17 cellular contexts compared by ENCODE assay signal in genomic region chr18:63147010-63147409, GRCh38.
DNase-seq lines count a peak whose midpoint lies in the region; ATAC-seq, FAIRE-seq and TF ChIP-seq lines count a peak whose summit lies in the region.
"Had no signal": no experiment of that assay in that cellular context is flagged by ENCODE, and none has a peak within 500 bp of the region (broad histone marks: within the 10 kb centered on the region; RNA-seq: fewer than 3 reads in every experiment).

No MANE protein-coding gene starts in this region.

- H3K27ac Mint-ChIP-seq in activated T-helper 2 cell treated with anti-CD3 and anti-CD28 coated beads, Interferon-gamma antibody, Interleukin-2, Interleukin-4, amounts not matched to agents 10 μg/mL and 5 μg/mL and 100 μg/mL, durations not matched to agents 14 hours and 24 hours and 36 hours = no peak overlapping the region
- H3K27ac Mint-ChIP-seq: HFFc6 had no signal

- H3K79me1 ChIP-seq in H1 (ENCODE audit: low read depth, low read length) = no peaks in the 10 kb centered on the region

- peaks cover 37% of the 10 kb centered on the region for H3K36me3 ChIP-seq in BLaER1
- no peaks in the 10 kb centered on the region for H3K36me3 ChIP-seq in H1 (ENCODE audit: control insufficient read depth in 2 of 4, insufficient read depth in 4 of 4, low read length in 3 of 4)
- H3K36me3 ChIP-seq: SJSA1 had no signal

- H3K4me2 ChIP-seq in BLaER1 (peak overlapping the region; percentile 90), H1 (ENCODE audit: insufficient read depth in 1 of 2, low read depth in 2 of 2, low read length in 2 of 2) (no peak overlapping the region)

- DNase-seq in GM12892 (ENCODE audit: insufficient read length) (no peak), H1 (ENCODE audit: low read depth in 1 of 2, low spot score in 2 of 2) (no peak), anterior cingulate cortex (lab: John Stamatoyannopoulos, UW) (no peak)
- no peak for DNase-seq in activated T-helper 2 cell treated with anti-CD3 and anti-CD28 coated beads, Interferon-gamma antibody, Interleukin-2, Interleukin-4, amounts not matched to agents 10 μg/mL and 5 μg/mL and 100 μg/mL, durations not matched to agents 14 hours and 24 hours and 36 hours (ENCODE audit: low spot score)
- DNase-seq: AML-193; CD8-positive, alpha-beta memory T cell; GOT3; HFFc6; IMR-90; NCI-H1417 treated with DMSO at 0.1 percent for 48 hours; NCI-H2029; NCI-H510A treated with DMSO at 0.1 percent for 48 hours; PC-3 had no signal

- H3K9ac ChIP-seq in BLaER1 = no peak overlapping the region
- H3K9ac ChIP-seq in H1 (replicated peaks in 1 of 4; ENCODE audit: extremely low read depth in 1 of 4, low read depth in 3 of 4, low read length in 3 of 4) = no peak overlapping the region

- no peak overlapping the region for H4K91ac ChIP-seq in H1 (replicated peaks; ENCODE audit: insufficient read length, low read length)

- H3K27me3 Mint-ChIP-seq in activated T-helper 2 cell treated with anti-CD3 and anti-CD28 coated beads, Interferon-gamma antibody, Interleukin-2, Interleukin-4, amounts not matched to agents 10 μg/mL and 5 μg/mL and 100 μg/mL, durations not matched to agents 14 hours and 24 hours and 36 hours (ENCODE audit: low read depth) = no peaks in the 10 kb centered on the region
- H3K27me3 Mint-ChIP-seq: CD8-positive, alpha-beta memory T cell had no signal

- no peak overlapping the region for H3K4ac ChIP-seq in H1 (replicated peaks; ENCODE audit: insufficient read length, low read depth, low read length)

- H3K56ac ChIP-seq in H1 (replicated peaks; ENCODE audit: insufficient read length, low read depth, low read length) = no peak overlapping the region

- no peak for TF ChIP-seq CTCF in H1 (IDR thresholded peaks at IDR 0.05; ENCODE audit: control extremely low read depth in 1 of 3, insufficient read depth in 1 of 3, low read depth in 1 of 3, low read length in 3 of 3)

- H3K14ac ChIP-seq in H1 (ENCODE audit: insufficient read length) = no peak overlapping the region

- ATAC-seq in HG03432 (IDR thresholded peaks at IDR 0.05; ENCODE audit: unreplicated experiment) = peak; percentile 27
- no peak for ATAC-seq in GM21723 (IDR thresholded peaks at IDR 0.05; ENCODE audit: unreplicated experiment)
- ATAC-seq: PC-3 had no signal

- H3K4me3 ChIP-seq in BLaER1 (no peak overlapping the region), H1 (ENCODE audit: extremely low read depth in 1 of 4, insufficient read depth in 2 of 4, low read depth in 3 of 4, low read length in 4 of 4) (no peak overlapping the region)
- H3K4me3 ChIP-seq: SJSA1 had no signal

- no peaks in the 10 kb centered on the region for H3K9me3 Mint-ChIP-seq in activated T-helper 2 cell treated with anti-CD3 and anti-CD28 coated beads, Interferon-gamma antibody, Interleukin-2, Interleukin-4, amounts not matched to agents 10 μg/mL and 5 μg/mL and 100 μg/mL, durations not matched to agents 14 hours and 24 hours and 36 hours
- H3K9me3 Mint-ChIP-seq: CD8-positive, alpha-beta memory T cell; HFFc6 had no signal

- TF ChIP-seq RAD21 in H1 (IDR thresholded peaks at IDR 0.05 in 1 of 2, conservative IDR thresholded peaks at IDR 0.05 in 1 of 2; ENCODE audit: low read depth in 2 of 2, low read length in 2 of 2) = no peak

- H4K20me1 ChIP-seq in BLaER1 = no peaks in the 10 kb centered on the region
- no peaks in the 10 kb centered on the region for H4K20me1 ChIP-seq in H1 (replicated peaks in 1 of 2; ENCODE audit: control insufficient read depth in 1 of 2, insufficient read depth in 2 of 2, low read length in 2 of 2)

- CTCF ChIA-PET in H1 (lab: Charles Lee; ENCODE audit: partially characterized antibody) = interaction anchor here (0.6 to 2.4 kb wide), 4 partner anchors 15 to 171 kb away, joined by 3 to 11 read pairs (median 5); no protein-coding TSS in a partner anchor

- POLR2A ChIA-PET in H1 (lab: Charles Lee; ENCODE audit: partially characterized antibody) = no interaction called here

- H3K23me2 ChIP-seq in H1 (ENCODE audit: low read depth, low read length) = no peaks in the 10 kb centered on the region

- H2AK5ac ChIP-seq in H1 (ENCODE audit: low read depth, low read length) = no peak overlapping the region

- H3K4me1 ChIP-seq in BLaER1 (peaks cover 68% of the 10 kb centered on the region), H1 (replicated peaks in 1 of 4; ENCODE audit: control insufficient read depth in 3 of 4, insufficient read depth in 4 of 4, low read length in 3 of 4) (peaks cover 0 to 3% (median 0%) of the 10 kb centered on the region in 4 experiments; a peak in 2 of 7 replicates)
- H3K4me1 ChIP-seq: SJSA1 had no signal

- H3K9me3 ChIP-seq in BLaER1 (0 out of 2 replicates have a peak, but pooled peaks cover 7% of the 10 kb centered on the region), H1 (ENCODE audit: insufficient read depth in 2 of 2, low read depth in 1 of 2, low read length in 1 of 2) (no peaks in the 10 kb centered on the region)
- H3K9me3 ChIP-seq: SJSA1 had no signal

- peak overlapping the region; percentile 15; the same call in 1 of the 2 replicates for H3K27ac ChIP-seq in BLaER1
- no peak overlapping the region for H3K27ac ChIP-seq in H1 (ENCODE audit: low read depth, low read length)
- H3K27ac ChIP-seq: SJSA1 had no signal

- no peak overlapping the region for H2BK20ac ChIP-seq in H1 (ENCODE audit: low read length)

- no peak for TF ChIP-seq EP300 in H1 (IDR thresholded peaks at IDR 0.05; ENCODE audit: borderline replicate concordance in 1 of 2, low read depth in 2 of 2, low read length in 2 of 2)

- H3K18ac ChIP-seq in H1 (ENCODE audit: extremely low read depth, low read length) = no peak overlapping the region

- H3K27me3 ChIP-seq in BLaER1 (no peaks in the 10 kb centered on the region), H1 (replicated peaks in 1 of 4; ENCODE audit: control insufficient read depth in 3 of 4, extremely low read depth in 1 of 4, insufficient read depth in 3 of 4, low read length in 3 of 4) (no peaks in the 10 kb centered on the region; a peak in 1 of 7 replicates)
- H3K27me3 ChIP-seq: SJSA1 had no signal

- no peak for TF ChIP-seq POLR2A in GM12892 (IDR thresholded peaks at IDR 0.05; ENCODE audit: low read depth, low read length)
- no peak for TF ChIP-seq POLR2A in H1 (IDR thresholded peaks at IDR 0.05; ENCODE audit: control extremely low read depth in 1 of 2, low read depth in 2 of 2, low read length in 2 of 2)

- H2BK15ac ChIP-seq in H1 (ENCODE audit: low read length) = no peak overlapping the region

- H3K36me3 Mint-ChIP-seq in activated T-helper 2 cell treated with anti-CD3 and anti-CD28 coated beads, Interferon-gamma antibody, Interleukin-2, Interleukin-4, amounts not matched to agents 10 μg/mL and 5 μg/mL and 100 μg/mL, durations not matched to agents 14 hours and 24 hours and 36 hours (ENCODE audit: low read depth) = peaks cover 38% of the 10 kb centered on the region

- H2BK5ac ChIP-seq in H1 (ENCODE audit: low read depth, low read length) = no peak overlapping the region

- no peak overlapping the region for H3K23ac ChIP-seq in H1 (ENCODE audit: insufficient read length)

- H2BK12ac ChIP-seq in H1 (ENCODE audit: low read depth, low read length) = no peak overlapping the region

- H2AFZ ChIP-seq in H1 (ENCODE audit: low read length) = 0 out of 2 replicates have a peak overlapping the region, but pooled peaks have one; percentile 23

- WGBS in H1 (ENCODE audit: extremely low coverage in 1 of 2, insufficient coverage in 1 of 2, insufficient read length in 1 of 2, insufficient replicate concordance in 2 of 2, low coverage in 1 of 2, low lambda C conversion rate in 2 of 2, missing lambda C conversion rate in 1 of 2), 2 experiments = 84% methylated on average over 4 of the region's 4 CpGs; no CpG with 5 or more reads in 1 of the 2 experiments

- peaks cover 20% of the 10 kb centered on the region for H3K4me1 Mint-ChIP-seq in activated T-helper 2 cell treated with anti-CD3 and anti-CD28 coated beads, Interferon-gamma antibody, Interleukin-2, Interleukin-4, amounts not matched to agents 10 μg/mL and 5 μg/mL and 100 μg/mL, durations not matched to agents 14 hours and 24 hours and 36 hours (ENCODE audit: low read depth)

- peak; percentile 51 for FAIRE-seq in GM12892 (lab: Jason Lieb, UNC)
- FAIRE-seq in H1 (lab: Jason Lieb, UNC) = no peak

- no peak overlapping the region for H4K5ac ChIP-seq in H1 (ENCODE audit: insufficient read length, low read depth, low read length)

- H4K8ac ChIP-seq in H1 (ENCODE audit: extremely low read depth, insufficient read depth, low read length) = no peak overlapping the region

- no peak overlapping the region for H3K4me3 Mint-ChIP-seq in activated T-helper 2 cell treated with anti-CD3 and anti-CD28 coated beads, Interferon-gamma antibody, Interleukin-2, Interleukin-4, amounts not matched to agents 10 μg/mL and 5 μg/mL and 100 μg/mL, durations not matched to agents 14 hours and 24 hours and 36 hours (ENCODE audit: low read depth)
- H3K4me3 Mint-ChIP-seq: CD8-positive, alpha-beta memory T cell; HFFc6 had no signal

- intact Hi-C loops in activated T-helper 2 cell treated with anti-CD3 and anti-CD28 coated beads, Interferon-gamma antibody, Interleukin-2, Interleukin-4, amounts not matched to agents 10 μg/mL and 5 μg/mL and 100 μg/mL, durations not matched to agents 14 hours and 24 hours and 36 hours (cut with micrococcal nuclease) = no loop called here

- no peaks in the 10 kb centered on the region for H3K79me2 ChIP-seq in H1 (ENCODE audit: control insufficient read depth in 1 of 2, insufficient read depth in 2 of 2, low read length in 2 of 2)

- H2BK120ac ChIP-seq in H1 (replicated peaks; ENCODE audit: low read depth, low read length) = no peak overlapping the region

TF ChIP-seq in H1, 55 proteins besides CTCF, POLR2A, EP300 and RAD21:
- TF ChIP-seq SAP30 (IDR thresholded peaks at IDR 0.05; ENCODE audit: insufficient read depth, insufficient replicate concordance, low read length) = no peak
- no peak for TF ChIP-seq RNF2 (IDR thresholded peaks at IDR 0.05; ENCODE audit: borderline replicate concordance, low read depth, low read length, missing control alignments, poor library complexity, severe bottlenecking)
- TF ChIP-seq SIN3A (conservative IDR thresholded peaks at IDR 0.05 in 1 of 2, IDR thresholded peaks at IDR 0.05 in 1 of 2; ENCODE audit: low read depth in 1 of 2, low read length in 2 of 2) = no peak
- no peak for TF ChIP-seq YY1 (IDR thresholded peaks at IDR 0.05; ENCODE audit: low read depth, low read length)
- no peak for TF ChIP-seq TEAD4 (IDR thresholded peaks at IDR 0.05; ENCODE audit: low read depth, low read length)
